25 cellular contexts compared by ENCODE assay signal in genomic region chrX:113728937-113729336, GRCh38.
"Had no signal": no experiment of that assay in that cellular context is flagged by ENCODE, and none has a peak within 500 bp of the region (broad histone marks: within the 10 kb centered on the region; RNA-seq: fewer than 3 reads in every experiment).

No MANE protein-coding gene starts in this region.

- ATAC-seq: effector memory CD8-positive, alpha-beta T cell; esophagus mucosa; gastrocnemius medialis; heart right ventricle; left cardiac atrium; left lung; left ventricle myocardium superior; lower lobe of right lung; mucosa of descending colon had no signal

- H3K27me3 Mint-ChIP-seq: dendritic cell treated with granulocyte-macrophage colony-stimulating factor and Interleukin-4, amounts not matched to agents 40 ng/mL and 50 ng/mL, for 4 days; effector memory CD8-positive, alpha-beta T cell; naive B cell had no signal

- H3K36me3 ChIP-seq: colonic mucosa, esophagus squamous epithelium, gastrocnemius medialis, heart right ventricle, left lung, lower lobe of right lung had no signal

- H3K27ac Mint-ChIP-seq: dendritic cell treated with granulocyte-macrophage colony-stimulating factor and Interleukin-4, amounts not matched to agents 40 ng/mL and 50 ng/mL, for 4 days; effector memory CD8-positive, alpha-beta T cell; endodermal cell; mesothelial cell of epicardium; naive B cell had no signal

- H3K9me3 ChIP-seq: colonic mucosa, gastrocnemius medialis, lower lobe of right lung, mucosa of descending colon had no signal

- H3K27ac ChIP-seq: colonic mucosa, epithelial cell of prostate, esophagus squamous epithelium, gastrocnemius medialis, heart right ventricle, left lung, lower lobe of right lung had no signal

- H3K4me3 Mint-ChIP-seq: dendritic cell treated with granulocyte-macrophage colony-stimulating factor and Interleukin-4, amounts not matched to agents 40 ng/mL and 50 ng/mL, for 4 days; effector memory CD8-positive, alpha-beta T cell; endodermal cell; mesothelial cell of epicardium; naive B cell had no signal

- H3K4me1 Mint-ChIP-seq: endodermal cell, mesothelial cell of epicardium had no signal

- DNase-seq: colonic mucosa; cortex of kidney; effector CD8-positive, alpha-beta T cell; effector memory CD8-positive, alpha-beta T cell; endodermal cell; erythroblast; esophagus squamous epithelium; foreskin fibroblast; foreskin melanocyte; gastrocnemius medialis; glutamatergic neuron; head of caudate nucleus; heart right ventricle; hippocampal formation; left cardiac atrium; left lung; left ventricle myocardium superior; lower lobe of right lung; mesenchymal stem cell; mucosa of descending colon; naive B cell had no signal
